ENCODE assay signal across 13 cellular contexts in the genomic region with DNA sequence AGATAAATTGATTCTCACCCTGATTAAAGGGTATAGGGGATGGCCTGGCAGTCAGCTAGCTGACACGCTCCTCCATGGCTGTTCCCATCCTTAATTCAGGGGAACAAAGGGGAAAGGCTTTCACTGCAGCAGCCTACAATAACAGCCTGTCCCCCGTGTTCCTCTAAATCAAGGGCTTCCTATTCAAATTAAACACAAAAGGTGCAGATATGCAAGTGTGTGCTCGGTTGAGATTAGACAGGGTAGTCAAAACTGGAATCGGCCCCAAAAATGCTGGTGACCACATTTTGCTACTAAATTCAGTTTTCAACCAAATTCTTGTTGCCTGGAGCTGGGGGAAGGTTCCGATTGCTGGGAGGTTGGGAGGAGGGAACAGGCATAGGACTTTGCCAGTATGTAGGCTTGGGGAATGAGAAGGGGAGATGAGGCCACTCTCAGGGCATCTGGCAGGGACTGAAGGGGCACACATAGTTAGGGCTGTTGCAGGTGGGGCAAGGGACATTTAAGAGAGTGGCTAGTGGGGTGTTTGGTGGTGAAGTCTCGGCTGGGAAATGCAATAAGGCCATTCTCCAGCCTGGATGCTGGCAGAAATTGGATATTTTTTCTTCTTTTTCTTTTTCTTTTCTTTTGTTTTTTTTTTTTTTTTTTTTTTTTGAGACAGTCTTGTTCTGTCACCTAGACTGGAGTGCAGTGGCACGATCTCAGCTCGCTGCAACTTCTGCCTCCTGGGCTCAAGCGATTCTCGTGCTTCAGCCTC. TPM values are rescaled to one million over a fixed set of nuclear protein-coding genes. Genes with fewer than 3 reads are reported as not detected.
A peak's percentile ranks its signal among the peaks of the same experiment; 100 is the strongest.
DNase-seq lines count a peak whose midpoint lies in the region; ATAC-seq lines count a peak whose summit lies in the region.
"Had no signal": no experiment of that assay in that cellular context is flagged by ENCODE, and none has a peak within 500 bp of the region (broad histone marks: within the 10 kb centered on the region; RNA-seq: fewer than 3 reads in every experiment).

No MANE protein-coding gene starts in this region.

- DNase-seq in NK-92 (lab: John Stamatoyannopoulos, UW; ENCODE audit: unreplicated experiment) (no peak), cerebellar cortex (ENCODE audit: low spot score) (no peak)
- no peak for DNase-seq in stimulated activated CD4-positive, alpha-beta T cell treated with anti-CD3 and anti-CD28 coated beads, Interleukin-4, amount 100 ng/mL, for 24 hours
- no peak for DNase-seq in activated T-cell treated with anti-CD3 and anti-CD28 coated beads, Interleukin-2, amount 50 U/mL, for 72 hours
- DNase-seq: NCI-H510A, ovary, SK-N-SH, upper lobe of right lung had no signal

- no peaks in the 10 kb centered on the region for H3K27me3 Mint-ChIP-seq in dendritic cell treated with granulocyte-macrophage colony-stimulating factor and Interleukin-4, amounts not matched to agents 40 ng/mL and 50 ng/mL, for 4 days
- H3K27me3 Mint-ChIP-seq in activated T-cell treated with anti-CD3 and anti-CD28 coated beads, Interleukin-2, amount 50 U/mL, for 72 hours (ENCODE audit: low read depth): peaks cover 6% of the 10 kb centered on the region
- H3K27me3 Mint-ChIP-seq: brain had no signal

- H3K36me3 Mint-ChIP-seq in dendritic cell treated with granulocyte-macrophage colony-stimulating factor and Interleukin-4, amounts not matched to agents 40 ng/mL and 50 ng/mL, for 4 days (ENCODE audit: low read depth): no peaks in the 10 kb centered on the region
- H3K36me3 Mint-ChIP-seq in activated T-cell treated with anti-CD3 and anti-CD28 coated beads, Interleukin-2, amount 50 U/mL, for 72 hours (ENCODE audit: insufficient read depth in 2 of 2): no peaks in the 10 kb centered on the region
- H3K36me3 Mint-ChIP-seq: brain had no signal

- peaks cover 74% of the 10 kb centered on the region for H3K4me1 Mint-ChIP-seq in dendritic cell treated with granulocyte-macrophage colony-stimulating factor and Interleukin-4, amounts not matched to agents 40 ng/mL and 50 ng/mL, for 4 days (ENCODE audit: low read depth)
- peaks cover 13% of the 10 kb centered on the region for H3K4me1 Mint-ChIP-seq in activated T-cell treated with anti-CD3 and anti-CD28 coated beads, Interleukin-2, amount 50 U/mL, for 72 hours (ENCODE audit: low read depth)

- H3K27ac Mint-ChIP-seq in dendritic cell treated with granulocyte-macrophage colony-stimulating factor and Interleukin-4, amounts not matched to agents 40 ng/mL and 50 ng/mL, for 4 days: peak overlapping the region; percentile 98
- no peak overlapping the region for H3K27ac Mint-ChIP-seq in activated T-cell treated with anti-CD3 and anti-CD28 coated beads, Interleukin-2, amount 50 U/mL, for 72 hours

- peak overlapping the region; percentile 82 for H3K4me3 Mint-ChIP-seq in dendritic cell treated with granulocyte-macrophage colony-stimulating factor and Interleukin-4, amounts not matched to agents 40 ng/mL and 50 ng/mL, for 4 days
- H3K4me3 Mint-ChIP-seq in activated T-cell treated with anti-CD3 and anti-CD28 coated beads, Interleukin-2, amount 50 U/mL, for 72 hours: no peak overlapping the region
- H3K4me3 Mint-ChIP-seq: brain had no signal

- intact Hi-C loops in dendritic cell treated with granulocyte-macrophage colony-stimulating factor and Interleukin-4, amounts not matched to agents 40 ng/mL and 50 ng/mL, for 4 days (cut with micrococcal nuclease): loop anchor here (5.0 kb wide), 1 partner anchor 40 kb away; no protein-coding TSS in a partner anchor

- no peaks in the 10 kb centered on the region for H3K9me3 Mint-ChIP-seq in dendritic cell treated with granulocyte-macrophage colony-stimulating factor and Interleukin-4, amounts not matched to agents 40 ng/mL and 50 ng/mL, for 4 days
- no peaks in the 10 kb centered on the region for H3K9me3 Mint-ChIP-seq in activated T-cell treated with anti-CD3 and anti-CD28 coated beads, Interleukin-2, amount 50 U/mL, for 72 hours
- H3K9me3 Mint-ChIP-seq: brain had no signal

- ATAC-seq in GM18517 (IDR thresholded peaks at IDR 0.05; ENCODE audit: unreplicated experiment): peak; percentile 26
- peak; percentile 36 for ATAC-seq in GM21529 (IDR thresholded peaks at IDR 0.05; ENCODE audit: unreplicated experiment)
- peak; percentile 37 for ATAC-seq in HG03135 (IDR thresholded peaks at IDR 0.05; ENCODE audit: unreplicated experiment)
- ATAC-seq in activated T-cell treated with anti-CD3 and anti-CD28 coated beads, Interleukin-2, amount 50 U/mL, for 72 hours (replicated peaks in 1 of 2): no peak

RNA-seq across cellular contexts. Expression of gene CTSH, which starts 32.9 kb away (rescaled TPM):
- 10 to 100 TPM in 1 of 2 donors, 1 to 10 TPM in 1; 7.1 to 33.1 TPM for total RNA-seq in activated T-cell treated with anti-CD3 and anti-CD28 coated beads, Interleukin-2, amount 50 U/mL, for 72 hours

Comparison
In these comparisons a context has a peak if more than half of its experiments do, and no peak if none do; other contexts are left out.
1. ATAC-seq: peak in GM18517 (single experiment), GM21529 (single experiment) and HG03135 (single experiment); none in activated T-cell treated with anti-CD3 and anti-CD28 coated beads, Interleukin-2, amount 50 U/mL, for 72 hours (0 of 2).